8 cellular contexts compared by ENCODE assay signal in the genomic region with DNA sequence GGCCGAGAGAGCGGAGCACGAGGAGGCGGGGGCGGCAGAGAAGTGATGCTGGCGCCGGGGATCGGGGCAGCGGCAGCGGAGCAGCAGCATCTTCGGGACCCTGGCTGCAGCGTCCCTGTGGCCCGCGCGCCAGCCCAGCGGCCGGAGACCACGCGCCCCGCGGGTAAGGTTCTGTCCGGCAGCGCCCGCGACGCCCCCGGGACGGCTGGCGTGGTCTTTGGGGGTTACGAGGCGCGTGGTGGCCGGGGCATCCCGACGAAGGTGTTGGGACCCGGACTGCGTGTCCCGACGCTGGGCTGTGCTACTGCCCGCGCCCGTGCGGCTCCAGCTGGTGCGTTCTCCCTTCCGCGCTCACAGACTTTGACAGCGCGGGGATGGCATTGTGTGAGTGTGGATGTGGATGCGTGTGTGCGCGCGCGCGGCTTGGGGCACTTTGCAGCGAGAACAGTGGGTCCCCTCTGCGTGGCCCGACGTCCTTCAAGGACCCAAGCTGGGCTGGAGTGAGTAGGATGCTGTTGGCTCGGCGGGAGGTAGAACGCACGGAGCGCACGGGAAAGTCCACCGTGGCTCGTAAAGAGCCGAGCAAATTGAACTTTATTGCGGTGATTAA. TPM values are rescaled to one million over a fixed set of nuclear protein-coding genes. Genes with fewer than 3 reads are reported as not detected.
DNase-seq lines count a peak whose midpoint lies in the region; ATAC-seq and TF ChIP-seq lines count a peak whose summit lies in the region.

No MANE protein-coding gene starts in this region.

- H3K9me3 Mint-ChIP-seq in Caco-2 (ENCODE audit: unreplicated experiment), result no peaks in the 10 kb centered on the region
- peaks cover 0 to 3% of the 10 kb centered on the region in 2 donors for H3K9me3 Mint-ChIP-seq in activated naive CD4-positive, alpha-beta T cell treated with anti-CD3 and anti-CD28 coated beads, Interleukin-2, amount 50 U/mL, for 72 hours

- H3K36me3 ChIP-seq in Caco-2 (ENCODE audit: control insufficient read depth, insufficient read depth, low read length), result no peaks in the 10 kb centered on the region
- H3K36me3 ChIP-seq in HUES48 (ENCODE audit: control insufficient read depth, insufficient read depth, low read length), result no peaks in the 10 kb centered on the region

- DNase-seq in Caco-2 (peak in 1 of 2 experiments; percentile 15), left cardiac atrium (no peak), posterior cingulate gyrus (peak; percentile 28 to 91 (median 53)), DMS114 treated with DMSO at 0.1 percent for 48 hours (lab: John Stamatoyannopoulos, UW; ENCODE audit: unreplicated experiment) (no peak), epidermal melanocyte (ENCODE audit: insufficient read length, low spot score) (no peak)
- peak in 1 of 2 donors; percentile 9 for DNase-seq in activated naive CD4-positive, alpha-beta T cell treated with anti-CD3 and anti-CD28 coated beads, Interleukin-2, amount 50 U/mL, for 72 hours (ENCODE audit: low spot score in 2 of 2)

- H3K9me3 ChIP-seq in Caco-2 (no peaks in the 10 kb centered on the region), HUES48 (ENCODE audit: control insufficient read depth, insufficient read depth, low read length) (no peaks in the 10 kb centered on the region)

- H3K27me3 Mint-ChIP-seq in Caco-2 (ENCODE audit: insufficient read depth, unreplicated experiment), result peaks cover 32% of the 10 kb centered on the region

- H3K9ac ChIP-seq in HUES48 (ENCODE audit: low read depth, low read length), result peak overlapping the region; percentile 24; the same call in 1 of the 2 replicates

- H3K27me3 ChIP-seq in Caco-2 (replicated peaks; ENCODE audit: control insufficient read depth, insufficient read depth, low read length) (peaks cover 1% of the 10 kb centered on the region; the same call in 1 of the 2 replicates), HUES48 (ENCODE audit: control insufficient read depth, insufficient read depth, low read length) (peaks cover 4% of the 10 kb centered on the region; the same call in 1 of the 2 replicates)

- no peaks in the 10 kb centered on the region for H3K36me3 Mint-ChIP-seq in Caco-2 (ENCODE audit: insufficient read depth, unreplicated experiment)
- H3K36me3 Mint-ChIP-seq in activated naive CD4-positive, alpha-beta T cell treated with anti-CD3 and anti-CD28 coated beads, Interleukin-2, amount 50 U/mL, for 72 hours, result peaks cover 4 to 5% of the 10 kb centered on the region in 2 donors

- TF ChIP-seq CTCF in Caco-2 (IDR thresholded peaks at IDR 0.05; ENCODE audit: insufficient read depth in 1 of 2, low read depth in 1 of 2, low read length in 1 of 2, severe bottlenecking in 1 of 2, unreplicated experiment in 1 of 2), result no peak

- BruUV-seq in Caco-2 (replicated peaks; lab: Mats Ljungman, UMichigan), result no TSS peak

- H3K4me3 Mint-ChIP-seq in Caco-2 (ENCODE audit: unreplicated experiment), result peak overlapping the region; percentile 76

- intact Hi-C loops in Caco-2 (cut with micrococcal nuclease; ENCODE audit: unreplicated experiment) (loop anchor here (2.0 kb wide), 2 partner anchors 146 to 826 kb away; no protein-coding TSS in a partner anchor), left cardiac atrium (cut with DNase I) (no loop called here), posterior cingulate gyrus (cut with DNase I) (loop anchor here (2.0 kb wide), 1 partner anchor 826 kb away; no protein-coding TSS in a partner anchor)

- CTCF ChIA-PET in Caco-2 (lab: Charles Lee), result no interaction called here

- peak overlapping the region; percentile 93 for H3K27ac ChIP-seq in HUES48 (ENCODE audit: low read depth, low read length)

- peaks cover 7% of the 10 kb centered on the region for H3K4me1 Mint-ChIP-seq in Caco-2 (ENCODE audit: low read depth, unreplicated experiment)

- peak; percentile 6 for ATAC-seq in GM19452 (IDR thresholded peaks at IDR 0.05; ENCODE audit: unreplicated experiment)
- peak; percentile 28 to 33 for ATAC-seq in activated naive CD4-positive, alpha-beta T cell treated with anti-CD3 and anti-CD28 coated beads, Interleukin-2, amount 50 U/mL, for 72 hours
- ATAC-seq in left cardiac atrium, result peak; percentile 32 to 39

- peaks cover 5% of the 10 kb centered on the region; the same call in 1 of the 2 replicates for H3K4me1 ChIP-seq in Caco-2
- H3K4me1 ChIP-seq in HUES48 (ENCODE audit: control insufficient read depth, insufficient read depth, low read length), result peaks cover 53% of the 10 kb centered on the region

- POLR2A ChIA-PET in Caco-2 (lab: Charles Lee), result no interaction called here

- H3K27ac Mint-ChIP-seq in Caco-2 (ENCODE audit: unreplicated experiment), result no peak overlapping the region
- no peak overlapping the region for H3K27ac Mint-ChIP-seq in activated naive CD4-positive, alpha-beta T cell treated with anti-CD3 and anti-CD28 coated beads, Interleukin-2, amount 50 U/mL, for 72 hours

- peak overlapping the region; percentile 40 for H3K4me3 ChIP-seq in Caco-2 (ENCODE audit: low read depth, low read length)
- H3K4me3 ChIP-seq in HUES48 (ENCODE audit: low read depth, low read length), result peak overlapping the region; percentile 87

RNA-seq across cellular contexts. Expression of gene B3GALT1, which starts 0.5 kb away (rescaled TPM):
- total RNA-seq in Caco-2 (2022), result not detected in 2 replicates
- under 1 TPM in 1 of 2 donors, not detected in 1; 0.04 TPM for total RNA-seq in activated naive CD4-positive, alpha-beta T cell treated with anti-CD3 and anti-CD28 coated beads, Interleukin-2, amount 50 U/mL, for 72 hours
- total RNA-seq in left cardiac atrium, result under 1 TPM in 1 of 2 donors, not detected in 1; 0.03 TPM

Comparison
In these comparisons a context has a peak if more than half of its experiments do, and no peak if none do; other contexts are left out.
1. DNase-seq: peak in posterior cingulate gyrus (10 of 10); none in left cardiac atrium (single experiment), DMS114 treated with DMSO at 0.1 percent for 48 hours (single experiment) and epidermal melanocyte (single experiment).
2. intact Hi-C loops: an anchor here in Caco-2 (2.0 kb wide) and posterior cingulate gyrus (2.0 kb wide); none called in left cardiac atrium.
3. Peak in every context shown above with its lines, with median percentiles within 50 percentile points of each other: ATAC-seq.